In the genomic region with DNA sequence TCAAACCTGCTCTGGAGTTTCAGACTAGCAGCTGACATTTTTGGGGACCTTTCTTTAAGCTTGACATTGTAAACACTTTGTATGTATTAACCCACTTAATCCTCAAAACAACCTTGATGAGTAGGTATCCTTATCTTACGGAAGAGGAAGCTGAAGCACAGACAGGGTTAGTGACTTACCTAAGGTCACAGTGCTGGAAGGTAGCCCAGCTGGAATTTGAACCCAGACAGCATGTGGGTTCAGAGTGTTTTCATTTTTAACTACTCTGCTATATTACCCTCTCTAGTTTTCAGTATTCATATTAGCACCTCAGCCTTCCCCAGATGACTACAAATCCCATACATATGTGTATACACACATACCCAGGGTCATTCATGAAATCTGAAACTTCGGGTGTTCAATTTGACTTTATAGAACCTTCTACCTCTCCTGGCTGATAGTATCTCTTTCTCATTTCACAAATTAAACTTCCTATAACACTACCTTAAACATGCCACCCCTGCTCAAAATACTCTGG, we compare ENCODE assay signal across 30 cellular contexts.
"Had no signal": no experiment of that assay in that cellular context is flagged by ENCODE, and none has a peak within 500 bp of the region (broad histone marks: within the 10 kb centered on the region; RNA-seq: fewer than 3 reads in every experiment).

No MANE protein-coding gene starts in this region.

- H3K27ac Mint-ChIP-seq: activated CD4-positive, alpha-beta memory T cell treated with anti-CD3 and anti-CD28 coated beads, Interleukin-2, amount 10 ng/mL, durations not matched to agents 7 days and 5 days; activated CD4-positive, alpha-beta T cell treated with anti-CD3 and anti-CD28 coated beads, Interleukin-2, amount 10 ng/mL, durations not matched to agents 7 days and 5 days; activated CD8-positive, alpha-beta memory T cell treated with anti-CD3 and anti-CD28 coated beads, Interleukin-2, amount 10 ng/mL, durations not matched to agents 7 days and 5 days; activated naive CD4-positive, alpha-beta T cell treated with anti-CD3 and anti-CD28 coated beads, Interleukin-2, amount 50 U/mL, for 72 hours; naive B cell; nephron progenitor cell; stimulated activated naive CD8-positive, alpha-beta T cell treated with anti-CD3 and anti-CD28 coated beads, Interleukin-15, Interleukin-2, amounts not matched to agents 100 ng/mL and 50 ng/mL, for 24 hours; T-helper 1 cell treated with Interleukin-12 subunit alpha and Interleukin-12 subunit beta and Interleukin-4 antibody, amounts not matched to agents 30 μg/mL and 1 μg/mL, for 36 hours; type B pancreatic cell had no signal

- H3K36me3 Mint-ChIP-seq: activated naive CD4-positive, alpha-beta T cell treated with anti-CD3 and anti-CD28 coated beads, Interleukin-2, amount 50 U/mL, for 72 hours; naive B cell had no signal

- H3K9me3 Mint-ChIP-seq: activated CD4-positive, alpha-beta memory T cell treated with anti-CD3 and anti-CD28 coated beads, Interleukin-2, amount 10 ng/mL, durations not matched to agents 7 days and 5 days; activated CD4-positive, alpha-beta T cell treated with anti-CD3 and anti-CD28 coated beads, Interleukin-2, amount 10 ng/mL, durations not matched to agents 7 days and 5 days; activated naive CD4-positive, alpha-beta T cell treated with anti-CD3 and anti-CD28 coated beads, Interleukin-2, amount 50 U/mL, for 72 hours; central memory CD8-positive, alpha-beta T cell; naive B cell; nephron progenitor cell; stimulated activated naive CD8-positive, alpha-beta T cell treated with anti-CD3 and anti-CD28 coated beads, Interleukin-15, Interleukin-2, amounts not matched to agents 100 ng/mL and 50 ng/mL, for 24 hours; T-helper 1 cell treated with Interleukin-12 subunit alpha and Interleukin-12 subunit beta and Interleukin-4 antibody, amounts not matched to agents 30 μg/mL and 1 μg/mL, for 36 hours; type B pancreatic cell had no signal

- H3K4me3 Mint-ChIP-seq: activated CD4-positive, alpha-beta memory T cell treated with anti-CD3 and anti-CD28 coated beads, Interleukin-2, amount 10 ng/mL, durations not matched to agents 7 days and 5 days; activated CD4-positive, alpha-beta T cell treated with anti-CD3 and anti-CD28 coated beads, Interleukin-2, amount 10 ng/mL, durations not matched to agents 7 days and 5 days; activated CD8-positive, alpha-beta memory T cell treated with anti-CD3 and anti-CD28 coated beads, Interleukin-2, amount 10 ng/mL, durations not matched to agents 7 days and 5 days; central memory CD8-positive, alpha-beta T cell; naive B cell; nephron progenitor cell; stimulated activated naive CD8-positive, alpha-beta T cell treated with anti-CD3 and anti-CD28 coated beads, Interleukin-15, Interleukin-2, amounts not matched to agents 100 ng/mL and 50 ng/mL, for 24 hours; T-helper 1 cell treated with Interleukin-12 subunit alpha and Interleukin-12 subunit beta and Interleukin-4 antibody, amounts not matched to agents 30 μg/mL and 1 μg/mL, for 36 hours; type B pancreatic cell had no signal

- DNase-seq: activated CD4-positive, alpha-beta memory T cell treated with anti-CD3 and anti-CD28 coated beads, Interleukin-2, amount 10 ng/mL, durations not matched to agents 7 days and 5 days; activated CD4-positive, alpha-beta T cell treated with anti-CD3 and anti-CD28 coated beads, Interleukin-2, amount 10 ng/mL, durations not matched to agents 7 days and 5 days; activated CD8-positive, alpha-beta memory T cell treated with anti-CD3 and anti-CD28 coated beads, Interleukin-2, amount 10 ng/mL, durations not matched to agents 7 days and 5 days; activated naive CD4-positive, alpha-beta T cell; activated T-cell treated with anti-CD3 and anti-CD28 coated beads, Interleukin-2, amount 50 U/mL, for 48 hours; anterior cingulate cortex; dermis blood vessel endothelial cell; effector CD8-positive, alpha-beta T cell; esophagus squamous epithelium; foreskin melanocyte; kidney glomerular epithelial cell; left ventricle myocardium superior; mammary epithelial cell; naive B cell; nephron progenitor cell; retina; sigmoid colon; T1000; WERI-Rb-1 had no signal

- H3K27me3 ChIP-seq: esophagus squamous epithelium, neutrophil, sigmoid colon, vagina had no signal

- H3K4me1 ChIP-seq: sigmoid colon, vagina had no signal

- FAIRE-seq: bronchial epithelial cell, endometrium had no signal

- H3K27me3 Mint-ChIP-seq: activated CD4-positive, alpha-beta memory T cell treated with anti-CD3 and anti-CD28 coated beads, Interleukin-2, amount 10 ng/mL, durations not matched to agents 7 days and 5 days; activated CD4-positive, alpha-beta T cell treated with anti-CD3 and anti-CD28 coated beads, Interleukin-2, amount 10 ng/mL, durations not matched to agents 7 days and 5 days; activated CD8-positive, alpha-beta memory T cell treated with anti-CD3 and anti-CD28 coated beads, Interleukin-2, amount 10 ng/mL, durations not matched to agents 7 days and 5 days; central memory CD8-positive, alpha-beta T cell; naive B cell; stimulated activated naive CD8-positive, alpha-beta T cell treated with anti-CD3 and anti-CD28 coated beads, Interleukin-15, Interleukin-2, amounts not matched to agents 100 ng/mL and 50 ng/mL, for 24 hours; type B pancreatic cell had no signal

- H3K9me3 ChIP-seq: esophagus squamous epithelium, neutrophil, sigmoid colon, vagina had no signal

- H3K36me3 ChIP-seq: neutrophil, vagina, WERI-Rb-1 had no signal

- H3K27ac ChIP-seq: epithelial cell of prostate, esophagus squamous epithelium, neutrophil, sigmoid colon, vagina, WERI-Rb-1 had no signal

- H3K4me3 ChIP-seq: esophagus squamous epithelium, sigmoid colon, vagina had no signal

- ATAC-seq: activated CD4-positive, CD25-positive, alpha-beta regulatory T cell treated with anti-CD3 and anti-CD28 coated beads, Interleukin-2, amount 50 U/mL, for 24 hours; activated CD8-positive, alpha-beta memory T cell treated with anti-CD3 and anti-CD28 coated beads, Interleukin-2, amount 10 ng/mL, durations not matched to agents 7 days and 5 days; left ventricle myocardium superior had no signal
